30 cellular contexts compared by ENCODE assay signal in the genomic region with DNA sequence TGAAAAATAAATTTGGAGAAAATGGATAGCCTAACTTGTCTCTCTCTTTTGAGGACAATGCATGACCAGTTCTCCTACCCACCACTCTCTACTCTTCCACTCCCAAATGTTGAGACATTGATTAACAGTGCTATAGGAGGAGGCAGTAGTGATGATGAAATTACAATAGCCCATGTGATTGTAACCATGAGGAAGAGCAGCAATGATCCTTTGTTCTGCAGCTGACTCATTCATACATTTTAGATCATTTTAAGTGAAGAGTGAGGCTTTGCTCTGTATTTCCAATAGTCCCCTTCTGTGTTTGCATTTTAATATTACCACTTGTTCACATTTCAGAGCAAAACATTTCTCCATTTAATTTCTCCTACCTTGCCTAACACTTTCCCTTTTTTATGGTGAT.
"Had no signal": no experiment of that assay in that cellular context is flagged by ENCODE, and none has a peak within 500 bp of the region (broad histone marks: within the 10 kb centered on the region; RNA-seq: fewer than 3 reads in every experiment).

No MANE protein-coding gene starts in this region.

- H2AFZ ChIP-seq: parathyroid adenoma had no signal

- H3K4me3 ChIP-seq: cardiac muscle cell, colonic mucosa, gastrocnemius medialis, psoas muscle, testis, transverse colon had no signal

- H3K79me2 ChIP-seq: parathyroid adenoma had no signal

- H3K27me3 Mint-ChIP-seq: activated CD4-positive, alpha-beta memory T cell treated with anti-CD3 and anti-CD28 coated beads, Interleukin-2, amount 10 ng/mL, durations not matched to agents 7 days and 5 days; activated CD4-positive, alpha-beta T cell treated with anti-CD3 and anti-CD28 coated beads, Interleukin-2, amount 10 ng/mL, durations not matched to agents 24 days and 14 days; activated naive CD8-positive, alpha-beta T cell; memory B cell; naive thymus-derived CD8-positive, alpha-beta T cell had no signal

- H3K27me3 ChIP-seq: cardiac muscle cell, colonic mucosa, gastrocnemius medialis, testis, transverse colon had no signal

- H3K9ac ChIP-seq: parathyroid adenoma had no signal

- H3K4me1 ChIP-seq: colonic mucosa, gastrocnemius medialis, parathyroid adenoma, psoas muscle, testis, transverse colon had no signal

- ATAC-seq: gastrocnemius medialis; left colon; naive thymus-derived CD8-positive, alpha-beta T cell; psoas muscle had no signal

- H3K4me1 Mint-ChIP-seq: activated CD4-positive, alpha-beta memory T cell treated with anti-CD3 and anti-CD28 coated beads, Interleukin-2, amount 10 ng/mL, durations not matched to agents 7 days and 5 days; activated CD4-positive, alpha-beta T cell treated with anti-CD3 and anti-CD28 coated beads, Interleukin-2, amount 10 ng/mL, durations not matched to agents 24 days and 14 days; immature natural killer cell; memory B cell had no signal

- DNase-seq: activated CD4-positive, alpha-beta memory T cell treated with anti-CD3 and anti-CD28 coated beads, Interleukin-2, amount 10 ng/mL, durations not matched to agents 7 days and 5 days; activated CD4-positive, alpha-beta T cell treated with anti-CD3 and anti-CD28 coated beads, Interleukin-2, amount 10 ng/mL, durations not matched to agents 24 days and 14 days; activated CD4-positive, CD25-positive, alpha-beta regulatory T cell treated with anti-CD3 and anti-CD28 coated beads, Interleukin-2, amount 50 U/mL, for 72 hours; activated CD8-positive, alpha-beta memory T cell treated with anti-CD3 and anti-CD28 coated beads, Interleukin-2, amount 50 U/mL, for 48 hours; activated naive CD4-positive, alpha-beta T cell treated with Interleukin-2 at 50 U/mL for 16 hours; activated T-cell treated with anti-CD3 and anti-CD28 coated beads, Interleukin-2, amount 50 U/mL, for 48 hours; anterior cingulate cortex; cerebellar nuclear complex; colonic mucosa; effector CD8-positive, alpha-beta T cell; gastrocnemius medialis; head of caudate nucleus; hippocampal formation; immature natural killer cell; kidney; left colon; naive thymus-derived CD8-positive, alpha-beta T cell; occipital lobe; psoas muscle; stimulated activated naive CD4-positive, alpha-beta T cell; T-helper 9 cell; testis; transverse colon; WERI-Rb-1 had no signal

- H3K9me3 Mint-ChIP-seq: neural crest cell had no signal

- H3K27ac Mint-ChIP-seq: activated CD4-positive, alpha-beta memory T cell treated with anti-CD3 and anti-CD28 coated beads, Interleukin-2, amount 10 ng/mL, durations not matched to agents 7 days and 5 days; activated CD4-positive, alpha-beta T cell treated with anti-CD3 and anti-CD28 coated beads, Interleukin-2, amount 10 ng/mL, durations not matched to agents 24 days and 14 days; activated naive CD8-positive, alpha-beta T cell; immature natural killer cell; memory B cell; naive thymus-derived CD8-positive, alpha-beta T cell; T-helper 1 cell treated with Interleukin-12 subunit alpha and Interleukin-12 subunit beta and Interleukin-4 antibody, amounts not matched to agents 30 μg/mL and 1 μg/mL, for 36 hours had no signal

- H3K9me3 ChIP-seq: colonic mucosa, gastrocnemius medialis, psoas muscle, testis, transverse colon had no signal

- H3K4me3 Mint-ChIP-seq: activated CD4-positive, alpha-beta memory T cell treated with anti-CD3 and anti-CD28 coated beads, Interleukin-2, amount 10 ng/mL, durations not matched to agents 7 days and 5 days; activated CD4-positive, alpha-beta T cell treated with anti-CD3 and anti-CD28 coated beads, Interleukin-2, amount 10 ng/mL, durations not matched to agents 24 days and 14 days; activated naive CD8-positive, alpha-beta T cell; immature natural killer cell; memory B cell; naive thymus-derived CD8-positive, alpha-beta T cell; neural crest cell; T-helper 1 cell treated with Interleukin-12 subunit alpha and Interleukin-12 subunit beta and Interleukin-4 antibody, amounts not matched to agents 30 μg/mL and 1 μg/mL, for 36 hours had no signal

- H3K36me3 Mint-ChIP-seq: activated naive CD8-positive, alpha-beta T cell; immature natural killer cell; memory B cell had no signal

- H3K36me3 ChIP-seq: cardiac muscle cell, colonic mucosa, gastrocnemius medialis, transverse colon, WERI-Rb-1 had no signal

- H3K27ac ChIP-seq: cardiac muscle cell, colonic mucosa, gastrocnemius medialis, parathyroid adenoma, psoas muscle, testis, transverse colon, WERI-Rb-1 had no signal
